ENCODE assay signal across 2 cellular contexts in the genomic region with DNA sequence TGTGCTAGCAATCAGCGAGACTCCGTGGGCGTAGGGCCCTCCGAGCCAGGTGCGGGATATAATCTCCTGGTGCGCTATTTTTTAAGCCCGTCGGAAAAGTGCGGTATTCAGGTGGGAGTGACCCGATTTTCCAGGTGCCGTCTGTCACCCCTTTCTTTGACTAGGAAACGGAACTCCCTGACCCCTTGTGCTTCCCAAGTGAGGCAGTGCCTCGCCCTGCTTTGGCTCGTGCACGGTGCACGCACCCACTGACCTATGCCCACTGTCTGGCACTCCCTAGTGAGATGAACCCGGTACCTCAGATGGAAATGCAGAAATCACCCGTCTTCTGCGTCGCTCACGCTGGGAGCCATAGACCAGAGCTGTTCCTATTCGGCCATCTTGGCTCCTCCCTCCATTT. TPM values are rescaled to one million over a fixed set of nuclear protein-coding genes. Genes with fewer than 3 reads are reported as not detected.
"Had no signal": no experiment of that assay in that cellular context is flagged by ENCODE, and none has a peak within 500 bp of the region (broad histone marks: within the 10 kb centered on the region; RNA-seq: fewer than 3 reads in every experiment).

No MANE protein-coding gene starts in this region.

RNA-seq across cellular contexts. Expression of a gene that starts 54.3 kb away (rescaled TPM):
- total RNA-seq: activated B cell treated with CpG ODN at 0.5 μM for 24 hours; T-helper 1 cell treated with Interleukin-12 subunit alpha and Interleukin-12 subunit beta and Interleukin-4 antibody, amounts not matched to agents 30 ng/mL and 1 ng/mL, for 36 hours had no signal
